In genomic region chr2:71637736-71638135, GRCh38 we compare ENCODE assay signal across 15 cellular contexts.
A peak's percentile ranks its signal among the peaks of the same experiment; 100 is the strongest.
DNase-seq lines count a peak whose midpoint lies in the region; ATAC-seq, FAIRE-seq and TF ChIP-seq lines count a peak whose summit lies in the region.
"Had no signal": no experiment of that assay in that cellular context is flagged by ENCODE, and none has a peak within 500 bp of the region (broad histone marks: within the 10 kb centered on the region; RNA-seq: fewer than 3 reads in every experiment).

No MANE protein-coding gene starts in this region.

- TF ChIP-seq CTCF in liver (IDR thresholded peaks at IDR 0.05; ENCODE audit: low read depth, low read length, missing input control) (no peak), HepG2 (CRISPR knock-in tag; IDR thresholded peaks at IDR 0.05) (no peak), osteoblast (IDR thresholded peaks at IDR 0.05; ENCODE audit: extremely low read depth, low read depth, low read length) (no peak)

- FAIRE-seq in HepG2 (lab: Jason Lieb, UNC) = no peak
- FAIRE-seq: GM12892, GM19239 had no signal

- H2AFZ ChIP-seq in HepG2 (ENCODE audit: low read length) (no peak overlapping the region), osteoblast (ENCODE audit: low read length) (no peak overlapping the region)

- H3K4me3 ChIP-seq in liver (ENCODE audit: low read depth in 1 of 3, low read length in 3 of 3) (no peak overlapping the region), HepG2 (replicated peaks in 1 of 3; ENCODE audit: insufficient read depth in 1 of 3, low read depth in 2 of 3, low read length in 3 of 3) (no peak overlapping the region), osteoblast (ENCODE audit: insufficient read depth, low read length) (no peak overlapping the region)

- H3K9ac ChIP-seq in liver (ENCODE audit: low read depth in 1 of 2, low read length in 2 of 2) = no peak overlapping the region
- H3K9ac ChIP-seq in HepG2 (ENCODE audit: insufficient read depth, low read depth, low read length) = no peak overlapping the region

- BruUV-seq in HepG2 (replicated peaks; lab: Mats Ljungman, UMichigan) = no TSS peak

- intact Hi-C loops in HepG2 (cut with micrococcal nuclease; ENCODE audit: unreplicated experiment) = no loop called here

- no peak for TF ChIP-seq POLR2A in HepG2 (IDR thresholded peaks at IDR 0.05; ENCODE audit: insufficient read depth in 1 of 2, low read depth in 2 of 2, low read length in 2 of 2)

- H3K79me2 ChIP-seq in HepG2 (ENCODE audit: insufficient read depth, low read length) (no peaks in the 10 kb centered on the region), osteoblast (ENCODE audit: insufficient read depth, low read length) (no peaks in the 10 kb centered on the region)

- in situ Hi-C loops in HepG2 (cut with HindIII; ENCODE audit: extremely low pct_ligation_motif_present, low pct_unique_long_range_greater_than_20kb) = no loop called here

- H3K4me1 ChIP-seq in liver (ENCODE audit: control insufficient read depth in 4 of 4, insufficient read depth in 4 of 4, low read length in 3 of 4) (no peaks in the 10 kb centered on the region), HepG2 (ENCODE audit: insufficient read depth, low read length) (no peaks in the 10 kb centered on the region), osteoblast (ENCODE audit: insufficient read depth, low read length) (no peaks in the 10 kb centered on the region)
- H3K4me1 ChIP-seq: Caco-2 had no signal

- TF ChIP-seq EP300 in HepG2 (IDR thresholded peaks at IDR 0.05; ENCODE audit: low read depth in 2 of 2, low read length in 2 of 2) (no peak), HepG2 (CRISPR knock-in tag; IDR thresholded peaks at IDR 0.05; ENCODE audit: borderline replicate concordance) (no peak)

- 29% methylated on average over 4 of the region's 4 CpGs for WGBS in liver
- WGBS in HepG2 (ENCODE audit: low lambda C conversion rate) = 12% methylated on average over 4 of the region's 4 CpGs

- H3K4me2 ChIP-seq in HepG2 (ENCODE audit: low read depth, low read length) (no peak overlapping the region), osteoblast (ENCODE audit: insufficient read depth, low read length) (no peak overlapping the region)

- ATAC-seq in HepG2 = no peak
- ATAC-seq in left lobe of liver = peak; percentile 86
- no peak for ATAC-seq in HG03520 (IDR thresholded peaks at IDR 0.05; ENCODE audit: unreplicated experiment)
- ATAC-seq in GM21576 (IDR thresholded peaks at IDR 0.05; ENCODE audit: unreplicated experiment) = no peak
- ATAC-seq: HCT116 had no signal

- H3K36me3 ChIP-seq in liver (ENCODE audit: control insufficient read depth in 4 of 4, insufficient read depth in 3 of 4, low read depth in 1 of 4, low read length in 3 of 4) (no peaks in the 10 kb centered on the region), HepG2 (replicated peaks in 1 of 2; ENCODE audit: control insufficient read depth in 1 of 2, insufficient read depth in 2 of 2, low read length in 2 of 2) (no peaks in the 10 kb centered on the region), osteoblast (ENCODE audit: insufficient read depth, low read length) (no peaks in the 10 kb centered on the region)

- POLR2A ChIA-PET in HepG2 (lab: Yijun Ruan, JAX) = no interaction called here

- H3K27me3 ChIP-seq in liver (ENCODE audit: control insufficient read depth in 4 of 4, insufficient read depth in 4 of 4, low read length in 3 of 4) (no peaks in the 10 kb centered on the region), HepG2 (ENCODE audit: control insufficient read depth in 1 of 2, insufficient read depth in 2 of 2, low read length in 2 of 2) (no peaks in the 10 kb centered on the region; a peak in 2 of 5 replicates), osteoblast (ENCODE audit: insufficient read depth, low read length) (peaks cover 14% of the 10 kb centered on the region)

- no peaks in the 10 kb centered on the region for H3K9me3 ChIP-seq in liver (ENCODE audit: control insufficient read depth in 4 of 4, low read length in 3 of 4)
- H3K9me3 ChIP-seq in HepG2 (ENCODE audit: low read length) = no peaks in the 10 kb centered on the region
- no peaks in the 10 kb centered on the region for H3K9me3 ChIP-seq in osteoblast (ENCODE audit: low read depth, low read length)
- H3K9me3 ChIP-seq: Caco-2 had no signal

- CTCF ChIA-PET in HepG2 (lab: Yijun Ruan, JAX; ENCODE audit: low intra/inter-chr PET ratio, low total read pairs) = no interaction called here

- no peak overlapping the region for H3K27ac ChIP-seq in liver (ENCODE audit: low read depth in 1 of 2, low read length in 2 of 2)
- H3K27ac ChIP-seq in HepG2 (ENCODE audit: extremely low read length, insufficient read depth, low read length) = no peak overlapping the region
- no peak overlapping the region for H3K27ac ChIP-seq in osteoblast (ENCODE audit: low read depth, low read length)
- H3K27ac ChIP-seq: 22Rv1 had no signal

- TF ChIP-seq RAD21 in liver (IDR thresholded peaks at IDR 0.05) = no peak
- no peak for TF ChIP-seq RAD21 in HepG2 (CRISPR knock-in tag; IDR thresholded peaks at IDR 0.05)

- DNase-seq in HepG2 (ENCODE audit: low spot score) (no peak), left lobe of liver (ENCODE audit: low spot score) (no peak), osteoblast (ENCODE audit: insufficient read length, low spot score, missing footprints) (peak; percentile 58), SKM-1 treated with dmso at 0.1 percent for 144 hours (lab: John Stamatoyannopoulos, UW; ENCODE audit: unreplicated experiment) (no peak)
- DNase-seq: Caco-2; CD8-positive, alpha-beta memory T cell; DND-41; GDM1 had no signal

- H4K20me1 ChIP-seq in HepG2 (ENCODE audit: insufficient read depth, low read length) (no peaks in the 10 kb centered on the region), osteoblast (ENCODE audit: insufficient read depth, low read length) (no peaks in the 10 kb centered on the region)

TF ChIP-seq in liver, 16 proteins besides CTCF, POLR2A, EP300 and RAD21:
- TF ChIP-seq HNF4G (IDR thresholded peaks at IDR 0.05) (no peak), HNF4A (conservative IDR thresholded peaks at IDR 0.05) (peak; percentile 13 to 30), YY1 (IDR thresholded peaks at IDR 0.05) (no peak), MAX (IDR thresholded peaks at IDR 0.05) (no peak), RXRA (IDR thresholded peaks at IDR 0.05) (peak in 1 of 2 donors; percentile 49)

TF ChIP-seq in HepG2, 621 proteins besides CTCF, POLR2A, EP300 and RAD21:
- no peak for TF ChIP-seq POLR2G (IDR thresholded peaks at IDR 0.05; ENCODE audit: low read depth, low read length)
- TF ChIP-seq FOSL1 (CRISPR knock-in tag; IDR thresholded peaks at IDR 0.05; ENCODE audit: borderline replicate concordance) = no peak
- TF ChIP-seq PHB2 (IDR thresholded peaks at IDR 0.05; ENCODE audit: partially characterized antibody) = no peak
- no peak for TF ChIP-seq FOXO4 (CRISPR knock-in tag; conservative IDR thresholded peaks at IDR 0.05)
